ENCODE assay signal across 2 cellular contexts in genomic region chr9:91246842-91247241, GRCh38.
TF ChIP-seq lines count a peak whose summit lies in the region.

No MANE protein-coding gene starts in this region.

TF ChIP-seq in A549, 52 proteins besides CTCF, POLR2A, EP300 and RAD21 (continued from another document):
- TF ChIP-seq ELK1 (IDR thresholded peaks at IDR 0.05; ENCODE audit: low read depth, low read length) = no peak
- TF ChIP-seq CBX8 (IDR thresholded peaks at IDR 0.05) = no peak

TF ChIP-seq in IMR-90, 13 proteins besides CTCF, POLR2A, EP300 and RAD21 (continued from another document):
- TF ChIP-seq ELK1 (IDR thresholded peaks at IDR 0.05; ENCODE audit: borderline replicate concordance, low read depth, low read length) (no peak), USF2 (IDR thresholded peaks at IDR 0.05; ENCODE audit: low read depth, low read length) (no peak)
